ENCODE assay signal across 8 cellular contexts in genomic region chr12:2795291-2796186, GRCh38. TPM values are rescaled to one million over a fixed set of nuclear protein-coding genes. Genes with fewer than 3 reads are reported as not detected.
DNase-seq lines count a peak whose midpoint lies in the region; ATAC-seq and TF ChIP-seq lines count a peak whose summit lies in the region.

No MANE protein-coding gene starts in this region.

- peak overlapping the region; percentile 77 to 84 for H3K4me3 ChIP-seq in SK-N-SH (ENCODE audit: low read depth in 2 of 2, low read length in 1 of 2)
- peak overlapping the region; percentile 68 for H3K4me3 ChIP-seq in upper lobe of right lung

- DNase-seq in EH (ENCODE audit: low read depth) (peak; percentile 69), HuH-7 (ENCODE audit: low spot score) (peak; percentile 89), SK-N-SH (peak; percentile 97), left cardiac atrium (peak; percentile 84), posterior vena cava (ENCODE audit: low spot score) (peak; percentile 91), upper lobe of right lung (peak; percentile 89)
- DNase-seq in activated naive CD8-positive, alpha-beta T cell treated with anti-CD3 and anti-CD28 coated beads, Interleukin-2, amount 50 U/mL, for 24 hours, result peak; percentile 78

- peaks cover 22% of the 10 kb centered on the region for H3K4me1 Mint-ChIP-seq in activated naive CD8-positive, alpha-beta T cell treated with anti-CD3 and anti-CD28 coated beads, Interleukin-2, amount 50 U/mL, for 24 hours

- CTCF ChIA-PET in SK-N-SH (lab: Yijun Ruan, JAX), result interaction anchor here (0.6 to 6.7 kb wide), 10 partner anchors 11 to 247 kb away, joined by 3 to 54 read pairs (median 4); no protein-coding TSS in a partner anchor

- 0 out of 2 replicates have a peak, but pooled peaks cover 5% of the 10 kb centered on the region for H4K20me1 ChIP-seq in SK-N-SH (ENCODE audit: insufficient read depth)

- peaks cover 24% of the 10 kb centered on the region for H3K79me2 ChIP-seq in SK-N-SH (ENCODE audit: insufficient read depth)

- no peak for TF ChIP-seq RAD21 in SK-N-SH (IDR thresholded peaks at IDR 0.05; ENCODE audit: low read length)

- H3K9me3 Mint-ChIP-seq in activated naive CD8-positive, alpha-beta T cell treated with anti-CD3 and anti-CD28 coated beads, Interleukin-2, amount 50 U/mL, for 24 hours, result no peaks in the 10 kb centered on the region

- peak overlapping the region; percentile 61; the same call in 1 of the 2 replicates for H3K9ac ChIP-seq in SK-N-SH

- peaks cover 0 to 23% of the 10 kb centered on the region in 2 experiments; a peak in 3 of 4 replicates for H3K4me1 ChIP-seq in SK-N-SH (ENCODE audit: control insufficient read depth in 1 of 2, insufficient read depth in 2 of 2, low read depth in 1 of 2, low read length in 1 of 2)
- peaks cover 21% of the 10 kb centered on the region for H3K4me1 ChIP-seq in upper lobe of right lung

- no peaks in the 10 kb centered on the region for H3K27me3 ChIP-seq in SK-N-SH (ENCODE audit: insufficient read depth)
- no peaks in the 10 kb centered on the region for H3K27me3 ChIP-seq in upper lobe of right lung

- intact Hi-C loops in left cardiac atrium (cut with DNase I) (no loop called here), posterior vena cava (cut with DNase I) (no loop called here), upper lobe of right lung (cut with DNase I) (no loop called here)

- peak overlapping the region; percentile 98 for H3K4me2 ChIP-seq in SK-N-SH

- WGBS in SK-N-SH (ENCODE audit: low lambda C conversion rate), result 1% methylated on average over 18 of the region's 111 CpGs

- peak overlapping the region; percentile 69 for H2AFZ ChIP-seq in SK-N-SH (ENCODE audit: low read depth)

- H3K4me3 Mint-ChIP-seq in activated naive CD8-positive, alpha-beta T cell treated with anti-CD3 and anti-CD28 coated beads, Interleukin-2, amount 50 U/mL, for 24 hours, result peak overlapping the region; percentile 91

- TF ChIP-seq EP300 in SK-N-SH (IDR thresholded peaks at IDR 0.05; ENCODE audit: borderline replicate concordance in 1 of 2, low read depth in 1 of 2, low read length in 1 of 2), result no peak

- H3K9me3 ChIP-seq in SK-N-SH, result no peaks in the 10 kb centered on the region
- no peaks in the 10 kb centered on the region for H3K9me3 ChIP-seq in upper lobe of right lung

- H3K36me3 ChIP-seq in SK-N-SH (replicated peaks in 1 of 2; ENCODE audit: control insufficient read depth in 1 of 2, insufficient read depth in 2 of 2, low read length in 1 of 2), result peaks cover 20 to 42% of the 10 kb centered on the region in 2 experiments
- peaks cover 32% of the 10 kb centered on the region for H3K36me3 ChIP-seq in upper lobe of right lung

- POLR2A ChIA-PET in SK-N-SH (lab: Yijun Ruan, JAX), result interaction anchor here (0.6 to 1.7 kb wide), 6 partner anchors 9 to 1605 kb away, joined by 3 read pairs; partner anchors contain the start of gene TULP3

- TF ChIP-seq CTCF in SK-N-SH (IDR thresholded peaks at IDR 0.05) (no peak), upper lobe of right lung (IDR thresholded peaks at IDR 0.05) (no peak)

- H3K27ac Mint-ChIP-seq in activated naive CD8-positive, alpha-beta T cell treated with anti-CD3 and anti-CD28 coated beads, Interleukin-2, amount 50 U/mL, for 24 hours, result peak overlapping the region; percentile 91

- H3K27me3 Mint-ChIP-seq in activated naive CD8-positive, alpha-beta T cell treated with anti-CD3 and anti-CD28 coated beads, Interleukin-2, amount 50 U/mL, for 24 hours, result no peaks in the 10 kb centered on the region

- peaks cover 43% of the 10 kb centered on the region for H3K36me3 Mint-ChIP-seq in activated naive CD8-positive, alpha-beta T cell treated with anti-CD3 and anti-CD28 coated beads, Interleukin-2, amount 50 U/mL, for 24 hours (ENCODE audit: low read depth)

- no peaks in the 10 kb centered on the region for H3K9me2 ChIP-seq in SK-N-SH

- no peaks in the 10 kb centered on the region for H3F3A ChIP-seq in SK-N-SH (replicated peaks; ENCODE audit: insufficient read depth)

- ATAC-seq in GM21447 (IDR thresholded peaks at IDR 0.05; ENCODE audit: unreplicated experiment) (peak; percentile 63), left cardiac atrium (peak; percentile 87 to 88), upper lobe of right lung (peak; percentile 87)
- ATAC-seq in activated naive CD8-positive, alpha-beta T cell treated with anti-CD3 and anti-CD28 coated beads, Interleukin-2, amount 50 U/mL, for 24 hours, result peak; percentile 65

- H3K27ac ChIP-seq in SK-N-SH (ENCODE audit: low read depth in 2 of 2, low read length in 1 of 2), result peak overlapping the region in 1 of 2 experiments; percentile 75; a peak in 2 of 4 replicates
- peak overlapping the region; percentile 51 for H3K27ac ChIP-seq in upper lobe of right lung

TF ChIP-seq in SK-N-SH, 30 proteins besides CTCF, POLR2A, EP300 and RAD21:
- peak; percentile 83 for TF ChIP-seq CHD2 (IDR thresholded peaks at IDR 0.05; ENCODE audit: low read length, partially characterized antibody)
- no peak for TF ChIP-seq GABPA (IDR thresholded peaks at IDR 0.05; ENCODE audit: low read depth)
- no peak for TF ChIP-seq FOXJ3 (CRISPR knock-in tag; IDR thresholded peaks at IDR 0.05)
- no peak for TF ChIP-seq FOXM1 (IDR thresholded peaks at IDR 0.05; ENCODE audit: low read depth)
- 0 out of 2 replicates have a peak, but pooled peaks have one; percentile 10 for TF ChIP-seq NRF1 (IDR thresholded peaks at IDR 0.05; ENCODE audit: low read depth, low read length)
- TF ChIP-seq MXI1 (IDR thresholded peaks at IDR 0.05; ENCODE audit: low read depth, low read length), result peak; percentile 11; the same call in 1 of the 2 replicates
- no peak for TF ChIP-seq RFX5 (IDR thresholded peaks at IDR 0.05; ENCODE audit: low read length)

RNA-seq across cellular contexts. Expression of gene FKBP4, which starts 0.8 kb away (rescaled TPM):
- 53.2 and 57.7 TPM in 2 replicates for polyA plus RNA-seq in SK-N-SH (2012; rRNA removed)
- polyA plus RNA-seq in SK-N-SH (2012; cell fraction: cytosol; rRNA removed), result 49.7 and 59.0 TPM in 2 replicates
- 57.1 and 60.9 TPM in 2 replicates for polyA plus RNA-seq in SK-N-SH (2012; cell fraction: nucleus; rRNA removed)
- total RNA-seq in left cardiac atrium (10 to 100 TPM; 38.5 to 61.4 TPM), posterior vena cava (10 to 100 TPM; 35.7 to 43.1 TPM), upper lobe of right lung (56.9 TPM)

RNA-seq across cellular contexts. Expression of gene ITFG2, which starts 16.9 kb away (rescaled TPM):
- polyA plus RNA-seq in SK-N-SH (2012; rRNA removed), result 27.2 and 30.1 TPM in 2 replicates
- polyA plus RNA-seq in SK-N-SH (2012; cell fraction: cytosol; rRNA removed), result 13.9 and 17.1 TPM in 2 replicates
- 91.7 and 94.9 TPM in 2 replicates for polyA plus RNA-seq in SK-N-SH (2012; cell fraction: nucleus; rRNA removed)
- total RNA-seq in left cardiac atrium (10 to 100 TPM; 16.4 TPM), posterior vena cava (10 to 100 TPM; 16.7 to 28.3 TPM), upper lobe of right lung (42.3 TPM)

RNA-seq across cellular contexts. Expression of gene NRIP2, which starts 39.3 kb away (rescaled TPM):
- polyA plus RNA-seq in SK-N-SH (2012; rRNA removed), result not detected in 2 replicates
- polyA plus RNA-seq in SK-N-SH (2012; cell fraction: cytosol; rRNA removed), result not detected in 2 replicates
- 0.04 TPM in 1 of 2 replicates, not detected in the other for polyA plus RNA-seq in SK-N-SH (2012; cell fraction: nucleus; rRNA removed)
- total RNA-seq in left cardiac atrium (1 to 10 TPM; 1.8 to 2.8 TPM), posterior vena cava (1 to 10 TPM; 3.6 to 3.7 TPM), upper lobe of right lung (0.61 TPM)
